Comparison of ENCODE assay signal across 1 cellular context in the genomic region with DNA sequence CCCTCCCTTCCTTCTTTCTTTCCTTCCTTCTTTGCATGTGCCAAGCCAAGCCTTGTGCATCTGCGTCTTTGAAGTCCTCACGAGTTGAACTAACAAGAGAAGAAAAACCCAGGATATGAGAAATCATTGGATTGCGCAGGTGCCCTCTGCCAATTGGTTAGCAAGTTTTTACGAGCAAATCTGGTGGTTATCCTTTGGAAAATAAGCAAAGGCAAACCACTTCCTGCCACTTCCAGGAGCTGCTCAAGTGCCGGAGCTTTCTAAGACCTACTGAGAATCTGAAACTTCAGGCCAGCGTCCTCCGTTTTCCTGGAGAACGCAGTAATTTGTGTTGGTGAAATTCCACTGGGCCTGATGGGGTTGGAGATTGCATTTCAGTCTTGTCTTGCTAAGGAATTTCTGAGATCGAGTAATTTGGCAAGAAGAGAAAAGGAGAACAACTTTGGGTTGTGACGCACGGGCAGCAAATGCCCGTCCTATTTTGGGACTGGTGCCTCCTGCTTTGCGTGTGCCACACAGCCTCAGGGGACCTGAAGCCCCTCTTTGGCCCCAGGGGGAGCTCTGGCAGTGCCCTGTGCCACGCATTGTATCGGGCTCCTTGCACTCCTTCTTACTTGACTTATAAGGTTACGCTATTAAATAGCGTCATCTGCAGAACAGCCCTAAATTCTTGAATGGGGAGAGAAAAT.
TF ChIP-seq lines count a peak whose summit lies in the region.

No MANE protein-coding gene starts in this region.

TF ChIP-seq in SK-N-SH, 30 proteins besides CTCF, POLR2A, EP300 and RAD21 (continued from another document):
- TF ChIP-seq, protein P1, sequence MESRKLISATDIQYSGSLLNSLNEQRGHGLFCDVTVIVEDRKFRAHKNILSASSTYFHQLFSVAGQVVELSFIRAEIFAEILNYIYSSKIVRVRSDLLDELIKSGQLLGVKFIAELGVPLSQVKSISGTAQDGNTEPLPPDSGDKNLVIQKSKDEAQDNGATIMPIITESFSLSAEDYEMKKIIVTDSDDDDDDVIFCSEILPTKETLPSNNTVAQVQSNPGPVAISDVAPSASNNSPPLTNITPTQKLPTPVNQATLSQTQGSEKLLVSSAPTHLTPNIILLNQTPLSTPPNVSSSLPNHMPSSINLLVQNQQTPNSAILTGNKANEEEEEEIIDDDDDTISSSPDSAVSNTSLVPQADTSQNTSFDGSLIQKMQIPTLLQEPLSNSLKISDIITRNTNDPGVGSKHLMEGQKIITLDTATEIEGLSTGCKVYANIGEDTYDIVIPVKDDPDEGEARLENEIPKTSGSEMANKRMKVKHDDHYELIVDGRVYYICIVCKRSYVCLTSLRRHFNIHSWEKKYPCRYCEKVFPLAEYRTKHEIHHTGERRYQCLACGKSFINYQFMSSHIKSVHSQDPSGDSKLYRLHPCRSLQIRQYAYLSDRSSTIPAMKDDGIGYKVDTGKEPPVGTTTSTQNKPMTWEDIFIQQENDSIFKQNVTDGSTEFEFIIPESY (IDR thresholded peaks at IDR 0.05; ENCODE audit: borderline replicate concordance, low read depth), result no peak
- TF ChIP-seq RXRA (IDR thresholded peaks at IDR 0.05; ENCODE audit: borderline replicate concordance, low read depth) (no peak), ELF1 (IDR thresholded peaks at IDR 0.05) (no peak), MEF2A (IDR thresholded peaks at IDR 0.05; ENCODE audit: borderline replicate concordance, low read depth) (no peak), FOSL2 (IDR thresholded peaks at IDR 0.05; ENCODE audit: borderline replicate concordance, low read depth) (no peak), GATA2 (CRISPR knock-in tag; IDR thresholded peaks at IDR 0.05) (no peak), MXI1 (IDR thresholded peaks at IDR 0.05; ENCODE audit: low read depth, low read length) (no peak), TAF1 (IDR thresholded peaks at IDR 0.05; ENCODE audit: borderline replicate concordance, low read depth, low read length) (no peak), SMC3 (IDR thresholded peaks at IDR 0.05; ENCODE audit: low read depth, low read length) (no peak)
- TF ChIP-seq, protein P2, sequence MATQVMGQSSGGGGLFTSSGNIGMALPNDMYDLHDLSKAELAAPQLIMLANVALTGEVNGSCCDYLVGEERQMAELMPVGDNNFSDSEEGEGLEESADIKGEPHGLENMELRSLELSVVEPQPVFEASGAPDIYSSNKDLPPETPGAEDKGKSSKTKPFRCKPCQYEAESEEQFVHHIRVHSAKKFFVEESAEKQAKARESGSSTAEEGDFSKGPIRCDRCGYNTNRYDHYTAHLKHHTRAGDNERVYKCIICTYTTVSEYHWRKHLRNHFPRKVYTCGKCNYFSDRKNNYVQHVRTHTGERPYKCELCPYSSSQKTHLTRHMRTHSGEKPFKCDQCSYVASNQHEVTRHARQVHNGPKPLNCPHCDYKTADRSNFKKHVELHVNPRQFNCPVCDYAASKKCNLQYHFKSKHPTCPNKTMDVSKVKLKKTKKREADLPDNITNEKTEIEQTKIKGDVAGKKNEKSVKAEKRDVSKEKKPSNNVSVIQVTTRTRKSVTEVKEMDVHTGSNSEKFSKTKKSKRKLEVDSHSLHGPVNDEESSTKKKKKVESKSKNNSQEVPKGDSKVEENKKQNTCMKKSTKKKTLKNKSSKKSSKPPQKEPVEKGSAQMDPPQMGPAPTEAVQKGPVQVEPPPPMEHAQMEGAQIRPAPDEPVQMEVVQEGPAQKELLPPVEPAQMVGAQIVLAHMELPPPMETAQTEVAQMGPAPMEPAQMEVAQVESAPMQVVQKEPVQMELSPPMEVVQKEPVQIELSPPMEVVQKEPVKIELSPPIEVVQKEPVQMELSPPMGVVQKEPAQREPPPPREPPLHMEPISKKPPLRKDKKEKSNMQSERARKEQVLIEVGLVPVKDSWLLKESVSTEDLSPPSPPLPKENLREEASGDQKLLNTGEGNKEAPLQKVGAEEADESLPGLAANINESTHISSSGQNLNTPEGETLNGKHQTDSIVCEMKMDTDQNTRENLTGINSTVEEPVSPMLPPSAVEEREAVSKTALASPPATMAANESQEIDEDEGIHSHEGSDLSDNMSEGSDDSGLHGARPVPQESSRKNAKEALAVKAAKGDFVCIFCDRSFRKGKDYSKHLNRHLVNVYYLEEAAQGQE (IDR thresholded peaks at IDR 0.05; ENCODE audit: low read depth, low read length), result no peak
- TF ChIP-seq, protein P3, sequence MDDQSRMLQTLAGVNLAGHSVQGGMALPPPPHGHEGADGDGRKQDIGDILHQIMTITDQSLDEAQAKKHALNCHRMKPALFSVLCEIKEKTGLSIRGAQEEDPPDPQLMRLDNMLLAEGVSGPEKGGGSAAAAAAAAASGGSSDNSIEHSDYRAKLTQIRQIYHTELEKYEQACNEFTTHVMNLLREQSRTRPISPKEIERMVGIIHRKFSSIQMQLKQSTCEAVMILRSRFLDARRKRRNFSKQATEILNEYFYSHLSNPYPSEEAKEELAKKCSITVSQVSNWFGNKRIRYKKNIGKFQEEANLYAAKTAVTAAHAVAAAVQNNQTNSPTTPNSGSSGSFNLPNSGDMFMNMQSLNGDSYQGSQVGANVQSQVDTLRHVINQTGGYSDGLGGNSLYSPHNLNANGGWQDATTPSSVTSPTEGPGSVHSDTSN (IDR thresholded peaks at IDR 0.05), result no peak
